2 cellular contexts compared by ENCODE assay signal in genomic region chr5:1515311-1515920, GRCh38.
TF ChIP-seq lines count a peak whose summit lies in the region.

No MANE protein-coding gene starts in this region.

TF ChIP-seq in K562, 482 proteins besides CTCF, POLR2A, EP300 and RAD21:
- TF ChIP-seq ZNF696 (CRISPR knock-in tag; conservative IDR thresholded peaks at IDR 0.05), result no peak
- TF ChIP-seq ZNF589 (CRISPR knock-in tag; IDR thresholded peaks at IDR 0.05; ENCODE audit: low read depth), result no peak
- TF ChIP-seq, protein P1, sequence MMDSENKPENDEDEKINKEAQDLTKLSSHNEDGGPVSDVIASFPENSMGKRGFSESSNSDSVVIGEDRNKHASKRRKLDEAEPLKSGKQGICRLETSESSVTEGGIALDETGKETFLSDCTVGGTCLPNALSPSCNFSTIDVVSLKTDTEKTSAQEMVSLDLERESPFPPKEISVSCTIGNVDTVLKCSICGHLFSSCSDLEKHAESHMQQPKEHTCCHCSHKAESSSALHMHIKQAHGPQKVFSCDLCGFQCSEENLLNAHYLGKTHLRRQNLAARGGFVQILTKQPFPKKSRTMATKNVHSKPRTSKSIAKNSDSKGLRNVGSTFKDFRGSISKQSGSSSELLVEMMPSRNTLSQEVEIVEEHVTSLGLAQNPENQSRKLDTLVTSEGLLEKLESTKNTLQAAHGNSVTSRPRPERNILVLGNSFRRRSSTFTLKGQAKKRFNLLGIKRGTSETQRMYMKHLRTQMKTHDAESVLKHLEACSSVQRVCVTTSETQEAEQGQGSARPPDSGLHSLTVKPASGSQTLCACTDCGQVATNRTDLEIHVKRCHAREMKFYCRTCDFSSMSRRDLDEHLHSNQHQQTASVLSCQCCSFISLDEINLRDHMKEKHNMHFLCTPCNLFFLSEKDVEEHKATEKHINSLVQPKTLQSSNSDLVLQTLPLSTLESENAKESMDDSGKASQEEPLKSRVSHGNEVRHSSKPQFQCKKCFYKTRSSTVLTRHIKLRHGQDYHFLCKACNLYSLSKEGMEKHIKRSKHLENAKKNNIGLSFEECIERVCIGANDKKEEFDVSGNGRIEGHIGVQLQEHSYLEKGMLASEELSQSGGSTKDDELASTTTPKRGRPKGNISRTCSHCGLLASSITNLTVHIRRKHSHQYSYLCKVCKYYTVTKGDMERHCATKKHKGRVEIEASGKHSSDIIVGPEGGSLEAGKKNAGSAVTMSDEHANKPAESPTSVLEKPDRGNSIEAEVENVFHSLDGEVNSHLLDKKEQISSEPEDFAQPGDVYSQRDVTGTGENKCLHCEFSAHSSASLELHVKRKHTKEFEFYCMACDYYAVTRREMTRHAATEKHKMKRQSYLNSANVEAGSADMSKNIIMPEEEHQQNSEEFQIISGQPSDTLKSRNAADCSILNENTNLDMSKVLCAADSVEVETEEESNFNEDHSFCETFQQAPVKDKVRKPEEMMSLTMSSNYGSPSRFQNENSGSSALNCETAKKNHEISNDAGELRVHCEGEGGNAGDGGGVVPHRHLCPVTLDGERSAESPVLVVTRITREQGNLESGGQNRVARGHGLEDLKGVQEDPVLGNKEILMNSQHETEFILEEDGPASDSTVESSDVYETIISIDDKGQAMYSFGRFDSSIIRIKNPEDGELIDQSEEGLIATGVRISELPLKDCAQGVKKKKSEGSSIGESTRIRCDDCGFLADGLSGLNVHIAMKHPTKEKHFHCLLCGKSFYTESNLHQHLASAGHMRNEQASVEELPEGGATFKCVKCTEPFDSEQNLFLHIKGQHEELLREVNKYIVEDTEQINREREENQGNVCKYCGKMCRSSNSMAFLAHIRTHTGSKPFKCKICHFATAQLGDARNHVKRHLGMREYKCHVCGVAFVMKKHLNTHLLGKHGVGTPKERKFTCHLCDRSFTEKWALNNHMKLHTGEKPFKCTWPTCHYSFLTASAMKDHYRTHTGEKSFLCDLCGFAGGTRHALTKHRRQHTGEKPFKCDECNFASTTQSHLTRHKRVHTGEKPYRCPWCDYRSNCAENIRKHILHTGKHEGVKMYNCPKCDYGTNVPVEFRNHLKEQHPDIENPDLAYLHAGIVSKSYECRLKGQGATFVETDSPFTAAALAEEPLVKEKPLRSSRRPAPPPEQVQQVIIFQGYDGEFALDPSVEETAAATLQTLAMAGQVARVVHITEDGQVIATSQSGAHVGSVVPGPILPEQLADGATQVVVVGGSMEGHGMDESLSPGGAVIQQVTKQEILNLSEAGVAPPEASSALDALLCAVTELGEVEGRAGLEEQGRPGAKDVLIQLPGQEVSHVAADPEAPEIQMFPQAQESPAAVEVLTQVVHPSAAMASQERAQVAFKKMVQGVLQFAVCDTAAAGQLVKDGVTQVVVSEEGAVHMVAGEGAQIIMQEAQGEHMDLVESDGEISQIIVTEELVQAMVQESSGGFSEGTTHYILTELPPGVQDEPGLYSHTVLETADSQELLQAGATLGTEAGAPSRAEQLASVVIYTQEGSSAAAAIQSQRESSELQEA (IDR thresholded peaks at IDR 0.05; ENCODE audit: low read depth), result no peak
- TF ChIP-seq EGR1 (conservative IDR thresholded peaks at IDR 0.05), result peak; percentile 90
- no peak for TF ChIP-seq CREBBP (IDR thresholded peaks at IDR 0.05; ENCODE audit: low read depth, low read length)
- 0 out of 2 replicates have a peak, but pooled peaks have one; percentile 8 for TF ChIP-seq POLR2G (IDR thresholded peaks at IDR 0.05; ENCODE audit: low read depth, low read length)
TF ChIP-seq in K562: peak in this region for 2.

TF ChIP-seq in HepG2, 621 proteins besides CTCF, POLR2A, EP300 and RAD21:
- TF ChIP-seq AGO2 (optimal IDR thresholded peaks at IDR 0.05; ENCODE audit: low read depth, low read length), result peak; percentile 50
- TF ChIP-seq POLR2AphosphoS5 (IDR thresholded peaks at IDR 0.05; ENCODE audit: low read depth, low read length), result peak; percentile 13; the same call in 1 of the 2 replicates
- TF ChIP-seq ZNF264 (CRISPR knock-in tag; IDR thresholded peaks at IDR 0.05), result no peak
